Comparison of ENCODE assay signal across 28 cellular contexts in the genomic region with DNA sequence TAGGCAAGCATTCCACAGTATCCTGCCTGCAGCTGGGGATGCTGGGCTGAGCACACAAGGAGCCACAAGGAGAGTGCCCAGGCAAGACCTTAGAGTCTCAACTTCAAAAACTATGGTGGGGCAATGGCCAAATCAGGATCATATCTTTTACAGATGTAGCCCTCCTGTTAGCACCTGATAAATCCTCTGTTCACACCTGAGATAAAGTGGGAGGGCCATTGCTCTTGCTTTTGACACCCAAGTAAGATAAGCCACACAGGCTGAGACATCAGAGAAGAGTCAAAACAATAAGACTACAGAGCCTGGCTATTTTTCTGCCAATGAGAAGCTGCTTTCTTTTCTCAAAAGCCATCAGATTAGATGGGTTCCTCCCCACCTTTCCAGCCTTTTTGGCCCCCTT.
"Had no signal": no experiment of that assay in that cellular context is flagged by ENCODE, and none has a peak within 500 bp of the region (broad histone marks: within the 10 kb centered on the region; RNA-seq: fewer than 3 reads in every experiment).

No MANE protein-coding gene starts in this region.

- H3K36me3 Mint-ChIP-seq: stimulated activated effector memory CD8-positive, alpha-beta T cell treated with anti-CD3 and anti-CD28 coated beads, Interleukin-12 subunit alpha, Interleukin-12 subunit beta, amount 100 ng/mL, for 72 hours; stimulated activated memory B cell treated with anti-CD40 and anti-IgM and Interleukin-4, amounts not matched to agents 10 μg/mL and 1 μg/mL and 100 μg/mL, for 72 hours; stimulated activated naive B cell treated with anti-CD40 and anti-IgM and Interleukin-4, amounts not matched to agents 10 μg/mL and 1 μg/mL and 100 μg/mL, for 72 hours; type B pancreatic cell had no signal

- H3K4me1 ChIP-seq: stomach, suprapubic skin, testis, thyroid gland, tibial artery, tibial nerve, transverse colon, upper lobe of left lung, upper lobe of right lung, uterus, vagina had no signal

- H3K4me3 ChIP-seq: stomach, suprapubic skin, testis, thoracic aorta, thyroid gland, tibial artery, tibial nerve, transverse colon, upper lobe of left lung, upper lobe of right lung, uterus, vagina had no signal

- H3K27ac Mint-ChIP-seq: stimulated activated effector memory CD8-positive, alpha-beta T cell treated with anti-CD3 and anti-CD28 coated beads, Interleukin-12 subunit alpha, Interleukin-12 subunit beta, amount 100 ng/mL, for 72 hours; stimulated activated memory B cell treated with anti-CD40 and anti-IgM and Interleukin-4, amounts not matched to agents 10 μg/mL and 1 μg/mL and 100 μg/mL, for 72 hours; stimulated activated naive B cell treated with anti-CD40 and anti-IgM and Interleukin-4, amounts not matched to agents 10 μg/mL and 1 μg/mL and 100 μg/mL, for 72 hours; stimulated activated naive CD8-positive, alpha-beta T cell treated with anti-CD3 and anti-CD28 coated beads, Interleukin-15, amount 100 ng/mL, for 72 hours; stimulated activated naive CD8-positive, alpha-beta T cell treated with anti-CD3 and anti-CD28 coated beads, Interleukin-15, Interleukin-2, amounts not matched to agents 100 ng/mL and 50 ng/mL, for 24 hours; type B pancreatic cell had no signal

- H3K9me3 ChIP-seq: suprapubic skin, testis, thoracic aorta, thyroid gland, transverse colon, upper lobe of left lung, upper lobe of right lung, uterus, vagina had no signal

- H3K27ac ChIP-seq: stomach, suprapubic skin, testis, thoracic aorta, thyroid gland, tibial artery, tibial nerve, transverse colon, upper lobe of left lung, upper lobe of right lung, uterus, vagina had no signal

- H3K27me3 ChIP-seq: testis, thyroid gland, tibial nerve, transverse colon, upper lobe of left lung, upper lobe of right lung, uterus, vagina had no signal

- H3K36me3 ChIP-seq: stomach, suprapubic skin, thoracic aorta, thyroid gland, tibial artery, tibial nerve, transverse colon, upper lobe of left lung, upper lobe of right lung, uterus, vagina had no signal

- H3K4me3 Mint-ChIP-seq: stimulated activated effector memory CD8-positive, alpha-beta T cell treated with anti-CD3 and anti-CD28 coated beads, Interleukin-12 subunit alpha, Interleukin-12 subunit beta, amount 100 ng/mL, for 72 hours; stimulated activated memory B cell treated with anti-CD40 and anti-IgM and Interleukin-4, amounts not matched to agents 10 μg/mL and 1 μg/mL and 100 μg/mL, for 72 hours; stimulated activated naive B cell treated with anti-CD40 and anti-IgM and Interleukin-4, amounts not matched to agents 10 μg/mL and 1 μg/mL and 100 μg/mL, for 72 hours; stimulated activated naive CD8-positive, alpha-beta T cell treated with anti-CD3 and anti-CD28 coated beads, Interleukin-15, amount 100 ng/mL, for 72 hours; stimulated activated naive CD8-positive, alpha-beta T cell treated with anti-CD3 and anti-CD28 coated beads, Interleukin-15, Interleukin-2, amounts not matched to agents 100 ng/mL and 50 ng/mL, for 24 hours; type B pancreatic cell had no signal

- H3K4me1 Mint-ChIP-seq: stimulated activated effector memory CD8-positive, alpha-beta T cell treated with anti-CD3 and anti-CD28 coated beads, Interleukin-12 subunit alpha, Interleukin-12 subunit beta, amount 100 ng/mL, for 72 hours; stimulated activated memory B cell treated with anti-CD40 and anti-IgM and Interleukin-4, amounts not matched to agents 10 μg/mL and 1 μg/mL and 100 μg/mL, for 72 hours; stimulated activated naive B cell treated with anti-CD40 and anti-IgM and Interleukin-4, amounts not matched to agents 10 μg/mL and 1 μg/mL and 100 μg/mL, for 72 hours; stimulated activated naive CD8-positive, alpha-beta T cell treated with anti-CD3 and anti-CD28 coated beads, Interleukin-15, amount 100 ng/mL, for 72 hours had no signal

- H3K9me3 Mint-ChIP-seq: type B pancreatic cell had no signal

- DNase-seq: stimulated activated CD4-positive, alpha-beta T cell treated with anti-CD3 and anti-CD28 coated beads, Interleukin-2, amount 100 ng/mL, for 48 hours; stimulated activated CD4-positive, alpha-beta T cell treated with anti-CD3 and anti-CD28 coated beads, Interleukin-4, amount 100 ng/mL, for 1 hour; stimulated activated CD4-positive, alpha-beta T cell treated with anti-CD3 and anti-CD28 coated beads, Interleukin-4, amount 100 ng/mL, for 24 hours; stimulated activated CD4-positive, alpha-beta T cell treated with anti-CD3 and anti-CD28 coated beads, Interleukin-4, amount 100 ng/mL, for 4 hours; stimulated activated CD8-positive, alpha-beta memory T cell treated with anti-CD3 and anti-CD28 coated beads, Interleukin-4, amount 100 ng/mL, for 48 hours; stimulated activated naive B cell treated with anti-CD40 and anti-IgM and Interleukin-4, amounts not matched to agents 10 μg/mL and 1 μg/mL and 100 μg/mL, for 72 hours; stimulated activated naive CD4-positive, alpha-beta T cell; stimulated activated naive CD4-positive, alpha-beta T cell treated with Interleukin-2 at 50 U/mL for 16 hours; stimulated activated naive CD8-positive, alpha-beta T cell treated with anti-CD3 and anti-CD28 coated beads, Interleukin-15, amount 100 ng/mL, for 72 hours; stimulated activated naive CD8-positive, alpha-beta T cell treated with anti-CD3 and anti-CD28 coated beads, Interleukin-15, Interleukin-2, amounts not matched to agents 100 U/mL and 50 U/mL, for 24 hours; stomach; substantia nigra; testis; thyroid gland; tibial artery; transverse colon; trophoblast cell; upper lobe of left lung; uterus had no signal

- H3K27me3 Mint-ChIP-seq: stimulated activated memory B cell treated with anti-CD40 and anti-IgM and Interleukin-4, amounts not matched to agents 10 μg/mL and 1 μg/mL and 100 μg/mL, for 72 hours had no signal
